ENCODE assay signal across 23 cellular contexts in genomic region chr3:68458646-68459045, GRCh38.
"Had no signal": no experiment of that assay in that cellular context is flagged by ENCODE, and none has a peak within 500 bp of the region (broad histone marks: within the 10 kb centered on the region; RNA-seq: fewer than 3 reads in every experiment).

No MANE protein-coding gene starts in this region.

- H3K9me3 ChIP-seq: SJSA1 had no signal

- H3K4me3 ChIP-seq: SJSA1, SK-N-MC had no signal

- H3K27ac ChIP-seq: HL-60, SJSA1, SK-N-MC had no signal

- H3K36me3 ChIP-seq: SJSA1 had no signal

- DNase-seq: KBM-7, MV-4-11, NCI-H1048, NCI-H1105, NCI-H1417, NCI-H146, NCI-H1694 treated with DMSO at 0.1 percent for 48 hours, NCI-H1930, NCI-H2081, NCI-H2107, NCI-H2227 treated with DMSO at 0.1 percent for 48 hours, NCI-H446, NCI-H510A, NCI-H524 treated with DMSO at 0.1 percent for 48 hours, NCI-H69, NCI-H774, Right ventricle myocardium superior, RPMI8226, SIG-M5 had no signal

- H3K4me1 ChIP-seq: SJSA1 had no signal

- FAIRE-seq: RCC 7860 had no signal

- H3K27me3 ChIP-seq: SJSA1 had no signal
